In genomic region chr17:68470959-68471358, GRCh38 we compare ENCODE assay signal across 26 cellular contexts. TPM values are rescaled to one million over a fixed set of nuclear protein-coding genes. Genes with fewer than 3 reads are reported as not detected.
DNase-seq lines count a peak whose midpoint lies in the region; ATAC-seq, FAIRE-seq and TF ChIP-seq lines count a peak whose summit lies in the region.
"Had no signal": no experiment of that assay in that cellular context is flagged by ENCODE, and none has a peak within 500 bp of the region (broad histone marks: within the 10 kb centered on the region; RNA-seq: fewer than 3 reads in every experiment).

No MANE protein-coding gene starts in this region.

- in situ Hi-C loops in SK-MEL-5 (cut with HindIII; ENCODE audit: low pct_unique_long_range_greater_than_20kb, low sequenced_read_pairs), result no loop called here

- POLR2A ChIA-PET in A549 (lab: Yijun Ruan, JAX), result no interaction called here

- H3K27ac ChIP-seq in left ventricle myocardium inferior (replicated peaks) (peak overlapping the region; percentile 94), A549 (no peak overlapping the region)
- H3K27ac ChIP-seq: 22Rv1; BLaER1 treated with 17β-estradiol and CSF1 and Interleukin-3, amounts not matched to agents 10 nM and 100 nM; GM23248 had no signal

- no peak for TF ChIP-seq RAD21 in A549 (conservative IDR thresholded peaks at IDR 0.05 in 1 of 2, IDR thresholded peaks at IDR 0.05 in 1 of 2)

- CTCF ChIA-PET in A549 (lab: Yijun Ruan, JAX), result interaction anchor here (0.7 to 7.8 kb wide), 7 partner anchors 7 to 298 kb away, joined by 3 to 51 read pairs (median 4); no protein-coding TSS in a partner anchor

- TF ChIP-seq CTCF in left ventricle myocardium inferior (IDR thresholded peaks at IDR 0.05; ENCODE audit: borderline replicate concordance) (no peak), A549 (IDR thresholded peaks at IDR 0.05) (no peak)

- H3K9me3 ChIP-seq in left ventricle myocardium inferior (replicated peaks) (peaks cover 9% of the 10 kb centered on the region), A549 (peaks cover 3% of the 10 kb centered on the region; the same call in 1 of the 3 replicates)
- H3K9me3 ChIP-seq: BE2C had no signal

- FAIRE-seq in A549 (lab: Jason Lieb, UNC), result no peak
- FAIRE-seq: A204.1, G401.6, GM12878, GM19239, H1 had no signal

- intact Hi-C loops in left ventricle myocardium inferior (cut with micrococcal nuclease), result no loop called here
- intact Hi-C loops in Right ventricle myocardium inferior (cut with DNase I), result no loop called here

- H3K4me3 ChIP-seq in left ventricle myocardium inferior (no peak overlapping the region), A549 (no peak overlapping the region)
- H3K4me3 ChIP-seq: BLaER1 treated with 17β-estradiol and CSF1 and Interleukin-3, amounts not matched to agents 10 nM and 100 nM; GM12878; GM23248 had no signal

- no peak for TF ChIP-seq POLR2A in A549 (IDR thresholded peaks at IDR 0.05; ENCODE audit: low read length)

- no peak for TF ChIP-seq EP300 in A549 (IDR thresholded peaks at IDR 0.05)

- no peaks in the 10 kb centered on the region for H3K27me3 ChIP-seq in left ventricle myocardium inferior (ENCODE audit: low read depth)
- H3K27me3 ChIP-seq: BE2C; BLaER1 treated with 17β-estradiol and CSF1 and Interleukin-3, amounts not matched to agents 10 nM and 100 nM had no signal

- peaks cover 35% of the 10 kb centered on the region for H3K4me1 ChIP-seq in left ventricle myocardium inferior
- H3K4me1 ChIP-seq in A549, result no peaks in the 10 kb centered on the region; the same call in 2 of the 3 replicates
- H3K4me1 ChIP-seq: BE2C had no signal

- DNase-seq in left ventricle myocardium inferior (no peak), Right ventricle myocardium inferior (ENCODE audit: missing footprints) (no peak), A549 (ENCODE audit: low read depth in 1 of 2, low spot score in 1 of 2) (no peak), SK-MEL-5 (ENCODE audit: low read depth, low spot score) (peak; percentile 48), foreskin melanocyte (peak; percentile 56), GDM1 (lab: John Stamatoyannopoulos, UW) (no peak), COR-L47 (lab: John Stamatoyannopoulos, UW) (no peak)
- DNase-seq: ACHN; AML-193; BE2C; Caco-2; CD4-positive, alpha-beta T cell; CD8-positive, alpha-beta memory T cell; DMS153; DND-41; GM23248; H7; HCEC 1CT had no signal

- H3K36me3 ChIP-seq in left ventricle myocardium inferior, result no peaks in the 10 kb centered on the region
- H3K36me3 ChIP-seq: BE2C; BLaER1 treated with 17β-estradiol and CSF1 and Interleukin-3, amounts not matched to agents 10 nM and 100 nM had no signal

- WGBS in A549 (ENCODE audit: missing lambda C conversion rate), result 76% methylated on average over 1 of the region's 1 CpG

- ATAC-seq in Right ventricle myocardium inferior (no peak), A549 (no peak), HG02870 (IDR thresholded peaks at IDR 0.05; ENCODE audit: unreplicated experiment) (no peak)
- ATAC-seq: GM12878 had no signal

- H3K4me2 ChIP-seq in A549, result no peak overlapping the region

TF ChIP-seq in A549, 52 proteins besides CTCF, POLR2A, EP300 and RAD21:
- TF ChIP-seq CHD2 (IDR thresholded peaks at IDR 0.05; ENCODE audit: low read length, partially characterized antibody) (no peak), ELK1 (IDR thresholded peaks at IDR 0.05; ENCODE audit: low read depth, low read length) (no peak), CEBPB (IDR thresholded peaks at IDR 0.05) (peak; percentile 16 to 18; a peak in 2 of 4 replicates), MYC (IDR thresholded peaks at IDR 0.05; ENCODE audit: borderline replicate concordance, low read length) (no peak), NPAS2 (CRISPR knock-in tag; IDR thresholded peaks at IDR 0.05; ENCODE audit: borderline replicate concordance) (no peak)
- TF ChIP-seq, protein P1, sequence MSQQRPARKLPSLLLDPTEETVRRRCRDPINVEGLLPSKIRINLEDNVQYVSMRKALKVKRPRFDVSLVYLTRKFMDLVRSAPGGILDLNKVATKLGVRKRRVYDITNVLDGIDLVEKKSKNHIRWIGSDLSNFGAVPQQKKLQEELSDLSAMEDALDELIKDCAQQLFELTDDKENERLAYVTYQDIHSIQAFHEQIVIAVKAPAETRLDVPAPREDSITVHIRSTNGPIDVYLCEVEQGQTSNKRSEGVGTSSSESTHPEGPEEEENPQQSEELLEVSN (IDR thresholded peaks at IDR 0.05; ENCODE audit: borderline replicate concordance, low read depth), result no peak
- TF ChIP-seq, protein P2, sequence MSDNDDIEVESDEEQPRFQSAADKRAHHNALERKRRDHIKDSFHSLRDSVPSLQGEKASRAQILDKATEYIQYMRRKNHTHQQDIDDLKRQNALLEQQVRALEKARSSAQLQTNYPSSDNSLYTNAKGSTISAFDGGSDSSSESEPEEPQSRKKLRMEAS (IDR thresholded peaks at IDR 0.05), result no peak

RNA-seq across cellular contexts. Expression of gene WIPI1, which starts 13.7 kb away (rescaled TPM):
- total RNA-seq in left ventricle myocardium inferior (89.9 TPM), Right ventricle myocardium inferior (62.8 TPM)
- polyA plus RNA-seq in A549 (2011; rRNA removed) (19.7 and 26.1 TPM in 2 replicates), A549 (2017; fragmentation: RNase III; extraction: RNeasy Plus Mini Kit Qiagen cat#74134 plus additional on column Dnase treatment) (6.9 to 11.6 TPM (median 9.5 TPM) in 3 replicates)
- polyA plus RNA-seq in A549 (2012; cell fraction: cytosol; rRNA removed), result 5.2 and 6.7 TPM in 2 replicates
- 3.3 and 3.4 TPM in 2 replicates for polyA plus RNA-seq in A549 (2012; cell fraction: nucleus; rRNA removed)
- polyA minus RNA-seq in A549 (2011; rRNA and poly(A)+ RNA removed), result 16.2 and 25.9 TPM in 2 replicates
- total RNA-seq in SK-MEL-5 (2014; rRNA removed; shearing (Covaris generic)), result 558 and 643 TPM in 2 replicates
- 337 and 389 TPM in 2 replicates for polyA plus RNA-seq in SK-MEL-5 (2015; cell fraction: cytosol; rRNA removed)
- 252 and 324 TPM in 2 replicates for polyA plus RNA-seq in SK-MEL-5 (2015; cell fraction: nucleus; rRNA removed)

RNA-seq across cellular contexts. Expression of gene PRKAR1A, which starts 41.3 kb away (rescaled TPM):
- total RNA-seq in left ventricle myocardium inferior, result 733 TPM
- total RNA-seq in Right ventricle myocardium inferior, result 584 TPM
- 244 and 370 TPM in 2 replicates for polyA plus RNA-seq in A549 (2011; rRNA removed)
- 109 and 137 TPM in 2 replicates for polyA plus RNA-seq in A549 (2012; cell fraction: cytosol; rRNA removed)
- 108 and 114 TPM in 2 replicates for polyA plus RNA-seq in A549 (2012; cell fraction: nucleus; rRNA removed)
- 239 to 259 TPM (median 244 TPM) in 3 replicates for polyA plus RNA-seq in A549 (2017; fragmentation: RNase III; extraction: RNeasy Plus Mini Kit Qiagen cat#74134 plus additional on column Dnase treatment)
- 386 and 403 TPM in 2 replicates for polyA minus RNA-seq in A549 (2011; rRNA and poly(A)+ RNA removed)
- 974 and 1,047 TPM in 2 replicates for total RNA-seq in SK-MEL-5 (2014; rRNA removed; shearing (Covaris generic))
- 806 and 839 TPM in 2 replicates for polyA plus RNA-seq in SK-MEL-5 (2015; cell fraction: cytosol; rRNA removed)
- 667 and 709 TPM in 2 replicates for polyA plus RNA-seq in SK-MEL-5 (2015; cell fraction: nucleus; rRNA removed)

Comparison
In these comparisons a context has a peak if more than half of its experiments do, and no peak if none do; other contexts are left out.
1. DNase-seq: peak in SK-MEL-5 (single experiment) and foreskin melanocyte (single experiment); none in left ventricle myocardium inferior (single experiment), Right ventricle myocardium inferior (single experiment), A549 (0 of 2), GDM1 (single experiment) and COR-L47 (single experiment).